Comparison of ENCODE assay signal across 8 cellular contexts in genomic region chr6:72182337-72183246, GRCh38.
DNase-seq lines count a peak whose midpoint lies in the region; ATAC-seq and TF ChIP-seq lines count a peak whose summit lies in the region.

No MANE protein-coding gene starts in this region.

- H3K36me3 Mint-ChIP-seq in naive B cell, result peaks cover 0 to 9% of the 10 kb centered on the region in 2 donors

- H3K4me3 ChIP-seq in A673 (ENCODE audit: low read depth, low read length, poor library complexity, severe bottlenecking) (peak overlapping the region; percentile 46), NT2/D1 (ENCODE audit: insufficient read length, low read depth) (peak overlapping the region; percentile 39), esophagus (ENCODE audit: low read depth in 1 of 2, low read length in 2 of 2) (peak overlapping the region; percentile 27 to 37)

- peaks cover 8 to 11% (median 9%) of the 10 kb centered on the region in 3 donors for H3K4me1 Mint-ChIP-seq in naive B cell

- TF ChIP-seq POLR2A in GM18505 (IDR thresholded peaks at IDR 0.05; ENCODE audit: borderline replicate concordance, extremely low read depth, insufficient read depth, insufficient read length), result no peak

- CTCF ChIA-PET in A673 (lab: Charles Lee), result no interaction called here

- POLR2A ChIA-PET in A673 (lab: Charles Lee; ENCODE audit: low non-redundant PET), result no interaction called here

- peak overlapping the region in 1 of 6 donors; percentile 72 for H3K27ac Mint-ChIP-seq in naive B cell

- TF ChIP-seq CTCF in A673 (conservative IDR thresholded peaks at IDR 0.05; ENCODE audit: low read depth, low read length), result no peak

- no TSS peak for BruUV-seq in A673 (replicated peaks; lab: Mats Ljungman, UMichigan)

- H3K27ac ChIP-seq in A673 (ENCODE audit: low read depth, low read length, poor library complexity, severe bottlenecking), result no peak overlapping the region
- H3K27ac ChIP-seq in esophagus (ENCODE audit: low read depth in 2 of 2, low read length in 1 of 2), result no peak overlapping the region

- ATAC-seq in GM18505 (IDR thresholded peaks at IDR 0.05; ENCODE audit: unreplicated experiment) (peak; percentile 57), HG03045 (IDR thresholded peaks at IDR 0.05; ENCODE audit: unreplicated experiment) (peak; percentile 78), naive B cell (ENCODE audit: low read depth in 2 of 2) (peak; percentile 56 to 71)

- peaks cover 55% of the 10 kb centered on the region for H3K27me3 ChIP-seq in A673 (replicated peaks; ENCODE audit: insufficient read depth, low read depth, low read length, poor library complexity)
- H3K27me3 ChIP-seq in NT2/D1 (ENCODE audit: insufficient read depth, insufficient read length), result peaks cover 35% of the 10 kb centered on the region
- peaks cover 0 to 6% of the 10 kb centered on the region in 2 donors for H3K27me3 ChIP-seq in esophagus (ENCODE audit: control insufficient read depth in 1 of 2, insufficient read depth in 2 of 2, low read length in 2 of 2)

- H3K9me3 ChIP-seq in A673 (ENCODE audit: low read depth, low read length, poor library complexity, severe bottlenecking) (no peaks in the 10 kb centered on the region), NT2/D1 (ENCODE audit: insufficient read depth, low read length) (peaks cover 7% of the 10 kb centered on the region; the same call in 1 of the 2 replicates), esophagus (ENCODE audit: control insufficient read depth in 2 of 2, insufficient read depth in 1 of 2, low read depth in 1 of 2, low read length in 1 of 2) (no peaks in the 10 kb centered on the region)

- WGBS in esophagus, 2 donors, result 6 to 9% methylated on average over 93 to 100 of the region's 100 CpGs

- DNase-seq in A673 (ENCODE audit: low spot score) (peak; percentile 39), NT2/D1 (ENCODE audit: low read depth, low spot score) (peak; percentile 25), naive B cell (peak; percentile 3), NCI-H128 (lab: John Stamatoyannopoulos, UW; ENCODE audit: unreplicated experiment) (no peak)
- DNase-seq in effector CD8-positive, alpha-beta T cell (lab: John Stamatoyannopoulos, UW), result no peak

- intact Hi-C loops in A673 (cut with micrococcal nuclease; ENCODE audit: unreplicated experiment), result no loop called here

- peak overlapping the region in 7 of 8 donors; percentile 56 to 84 (median 71) for H3K4me3 Mint-ChIP-seq in naive B cell

- peaks cover 37 to 68% (median 67%) of the 10 kb centered on the region in 3 donors for H3K27me3 Mint-ChIP-seq in naive B cell

- peak overlapping the region; percentile 70 for H3K9ac ChIP-seq in NT2/D1 (ENCODE audit: insufficient read length, low read depth)

- H3K36me3 ChIP-seq in A673 (ENCODE audit: insufficient read depth, low read length, poor library complexity, severe bottlenecking) (no peaks in the 10 kb centered on the region), NT2/D1 (ENCODE audit: insufficient read depth, insufficient read length, low read length) (no peaks in the 10 kb centered on the region), esophagus (ENCODE audit: control insufficient read depth in 2 of 2, insufficient read depth in 2 of 2, low read length in 1 of 2) (no peaks in the 10 kb centered on the region)

- peaks cover 0 to 4% (median 3%) of the 10 kb centered on the region in 7 donors for H3K9me3 Mint-ChIP-seq in naive B cell

- H3K4me1 ChIP-seq in A673 (ENCODE audit: insufficient read depth, low read length, poor library complexity, severe bottlenecking), result peaks cover 9% of the 10 kb centered on the region
- H3K4me1 ChIP-seq in NT2/D1 (ENCODE audit: insufficient read depth, insufficient read length), result no peaks in the 10 kb centered on the region
- peaks cover 0 to 7% of the 10 kb centered on the region in 2 donors for H3K4me1 ChIP-seq in esophagus (ENCODE audit: control insufficient read depth in 2 of 2, insufficient read depth in 2 of 2, low read length in 1 of 2)

Comparison
In these comparisons a context has a peak if more than half of its experiments do, and no peak if none do; other contexts are left out.
1. DNase-seq: peak in A673 (single experiment), NT2/D1 (single experiment) and naive B cell (single experiment); none in NCI-H128 (single experiment) and effector CD8-positive, alpha-beta T cell (single experiment).
2. Peak in every context shown above with its lines, with median percentiles within 50 percentile points of each other: H3K4me3 ChIP-seq and ATAC-seq.